In the genomic region with DNA sequence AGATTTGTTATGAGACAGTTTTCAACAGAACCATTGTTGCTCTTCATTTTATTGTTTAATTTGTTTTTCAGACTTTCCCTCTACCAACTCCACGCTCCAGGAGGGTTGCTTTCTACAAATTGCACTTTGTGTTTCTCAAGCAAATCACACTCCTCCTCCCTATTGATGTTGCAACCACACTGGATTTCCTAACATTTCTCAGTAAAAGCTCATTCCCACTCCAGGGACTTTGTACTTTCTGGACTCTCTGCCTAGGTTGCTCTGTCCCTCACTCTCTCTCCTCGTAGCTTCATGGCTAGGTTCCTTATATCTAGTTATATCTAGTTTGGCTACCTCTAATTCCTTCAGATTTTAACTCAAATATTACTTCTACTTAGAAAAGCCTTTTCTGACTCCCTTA, we compare ENCODE assay signal across 1 cellular context.
A peak's percentile ranks its signal among the peaks of the same experiment; 100 is the strongest.
TF ChIP-seq lines count a peak whose summit lies in the region.

No MANE protein-coding gene starts in this region.

TF ChIP-seq in HepG2, 621 proteins besides CTCF, POLR2A, EP300 and RAD21 (continues in another document):
- TF ChIP-seq U2AF1 (optimal IDR thresholded peaks at IDR 0.05; ENCODE audit: low read depth, low read length) (no peak), RBM39 (IDR thresholded peaks at IDR 0.05; ENCODE audit: low read depth, low read length, poor library complexity, severe bottlenecking) (no peak), NCOA2 (CRISPR knock-in tag; IDR thresholded peaks at IDR 0.05) (peak; percentile 82), GABPA (IDR thresholded peaks at IDR 0.05; ENCODE audit: low read depth, low read length) (no peak), GABPA (CRISPR knock-in tag; IDR thresholded peaks at IDR 0.05; ENCODE audit: low read depth) (no peak), PRMT3 (CRISPR knock-in tag; IDR thresholded peaks at IDR 0.05; ENCODE audit: borderline replicate concordance, low read depth) (no peak), ZNF746 (CRISPR knock-in tag; IDR thresholded peaks at IDR 0.05) (no peak), CREM (IDR thresholded peaks at IDR 0.05) (peak; percentile 75), CREM (CRISPR knock-in tag; IDR thresholded peaks at IDR 0.05) (no peak), MAZ (IDR thresholded peaks at IDR 0.05; ENCODE audit: borderline replicate concordance, low read depth, low read length) (no peak), MAZ (CRISPR knock-in tag; IDR thresholded peaks at IDR 0.05; ENCODE audit: low read depth) (peak; percentile 39; the same call in 1 of the 2 replicates), GATAD2A (CRISPR knock-in tag; IDR thresholded peaks at IDR 0.05) (peak; percentile 98), SPEN (CRISPR knock-in tag; IDR thresholded peaks at IDR 0.05; ENCODE audit: low read depth) (no peak), ZNF274 (CRISPR knock-in tag; IDR thresholded peaks at IDR 0.05) (no peak), ZMYM4 (CRISPR knock-in tag; IDR thresholded peaks at IDR 0.05) (peak; percentile 89), PAF1 (CRISPR knock-in tag; IDR thresholded peaks at IDR 0.05) (no peak), ZNF749 (CRISPR knock-in tag; IDR thresholded peaks at IDR 0.05; ENCODE audit: borderline replicate concordance) (no peak), ZNF615 (CRISPR knock-in tag; IDR thresholded peaks at IDR 0.05; ENCODE audit: borderline replicate concordance) (no peak), MEIS2 (CRISPR knock-in tag; IDR thresholded peaks at IDR 0.05) (no peak), LCORL (IDR thresholded peaks at IDR 0.05) (0 out of 2 replicates have a peak, but pooled peaks have one; percentile 33), LCORL (CRISPR knock-in tag; IDR thresholded peaks at IDR 0.05) (no peak), ZNF143 (CRISPR knock-in tag; IDR thresholded peaks at IDR 0.05) (no peak), TARDBP (CRISPR knock-in tag; IDR thresholded peaks at IDR 0.05) (peak; percentile 33; the same call in 1 of the 2 replicates), ZNF891 (CRISPR knock-in tag; IDR thresholded peaks at IDR 0.05) (no peak), ZSCAN29 (CRISPR knock-in tag; conservative IDR thresholded peaks at IDR 0.05) (no peak), ATF1 (CRISPR knock-in tag; IDR thresholded peaks at IDR 0.05) (no peak), CBX1 (IDR thresholded peaks at IDR 0.05; ENCODE audit: low read depth) (peak; percentile 69), ARNT2 (CRISPR knock-in tag; IDR thresholded peaks at IDR 0.05; ENCODE audit: low read depth) (no peak), NFKBIZ (CRISPR knock-in tag; IDR thresholded peaks at IDR 0.05) (peak; percentile 90), TCF12 (IDR thresholded peaks at IDR 0.05) (no peak), TCF12 (CRISPR knock-in tag; IDR thresholded peaks at IDR 0.05) (no peak), SAFB2 (CRISPR knock-in tag; IDR thresholded peaks at IDR 0.05; ENCODE audit: borderline replicate concordance, low read depth) (no peak), SMAD9 (CRISPR knock-in tag; IDR thresholded peaks at IDR 0.05) (no peak), KLF16 (CRISPR knock-in tag; IDR thresholded peaks at IDR 0.05) (peak in 1 of 2 experiments; percentile 87; a peak in 2 of 4 replicates), ZNF546 (CRISPR knock-in tag; conservative IDR thresholded peaks at IDR 0.05) (no peak), ZKSCAN5 (CRISPR knock-in tag; IDR thresholded peaks at IDR 0.05) (no peak)
- TF ChIP-seq, protein P1, sequence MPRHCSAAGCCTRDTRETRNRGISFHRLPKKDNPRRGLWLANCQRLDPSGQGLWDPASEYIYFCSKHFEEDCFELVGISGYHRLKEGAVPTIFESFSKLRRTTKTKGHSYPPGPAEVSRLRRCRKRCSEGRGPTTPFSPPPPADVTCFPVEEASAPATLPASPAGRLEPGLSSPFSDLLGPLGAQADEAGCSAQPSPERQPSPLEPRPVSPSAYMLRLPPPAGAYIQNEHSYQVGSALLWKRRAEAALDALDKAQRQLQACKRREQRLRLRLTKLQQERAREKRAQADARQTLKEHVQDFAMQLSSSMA (CRISPR knock-in tag; IDR thresholded peaks at IDR 0.05), result no peak
- TF ChIP-seq, protein P2, sequence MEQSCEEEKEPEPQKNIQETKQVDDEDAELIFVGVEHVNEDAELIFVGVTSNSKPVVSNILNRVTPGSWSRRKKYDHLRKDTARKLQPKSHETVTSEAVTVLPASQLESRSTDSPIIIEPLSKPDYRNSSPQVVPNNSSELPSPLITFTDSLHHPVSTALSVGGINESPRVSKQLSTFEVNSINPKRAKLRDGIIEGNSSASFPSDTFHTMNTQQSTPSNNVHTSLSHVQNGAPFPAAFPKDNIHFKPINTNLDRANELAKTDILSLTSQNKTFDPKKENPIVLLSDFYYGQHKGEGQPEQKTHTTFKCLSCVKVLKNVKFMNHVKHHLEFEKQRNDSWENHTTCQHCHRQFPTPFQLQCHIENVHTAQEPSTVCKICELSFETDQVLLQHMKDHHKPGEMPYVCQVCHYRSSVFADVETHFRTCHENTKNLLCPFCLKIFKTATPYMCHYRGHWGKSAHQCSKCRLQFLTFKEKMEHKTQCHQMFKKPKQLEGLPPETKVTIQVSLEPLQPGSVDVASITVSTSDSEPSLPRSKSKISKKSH (CRISPR knock-in tag; IDR thresholded peaks at IDR 0.05; ENCODE audit: borderline replicate concordance), result no peak
- TF ChIP-seq, protein P3, sequence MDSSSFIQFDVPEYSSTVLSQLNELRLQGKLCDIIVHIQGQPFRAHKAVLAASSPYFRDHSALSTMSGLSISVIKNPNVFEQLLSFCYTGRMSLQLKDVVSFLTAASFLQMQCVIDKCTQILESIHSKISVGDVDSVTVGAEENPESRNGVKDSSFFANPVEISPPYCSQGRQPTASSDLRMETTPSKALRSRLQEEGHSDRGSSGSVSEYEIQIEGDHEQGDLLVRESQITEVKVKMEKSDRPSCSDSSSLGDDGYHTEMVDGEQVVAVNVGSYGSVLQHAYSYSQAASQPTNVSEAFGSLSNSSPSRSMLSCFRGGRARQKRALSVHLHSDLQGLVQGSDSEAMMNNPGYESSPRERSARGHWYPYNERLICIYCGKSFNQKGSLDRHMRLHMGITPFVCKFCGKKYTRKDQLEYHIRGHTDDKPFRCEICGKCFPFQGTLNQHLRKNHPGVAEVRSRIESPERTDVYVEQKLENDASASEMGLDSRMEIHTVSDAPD (CRISPR knock-in tag; IDR thresholded peaks at IDR 0.05), result no peak
- TF ChIP-seq, protein P4, sequence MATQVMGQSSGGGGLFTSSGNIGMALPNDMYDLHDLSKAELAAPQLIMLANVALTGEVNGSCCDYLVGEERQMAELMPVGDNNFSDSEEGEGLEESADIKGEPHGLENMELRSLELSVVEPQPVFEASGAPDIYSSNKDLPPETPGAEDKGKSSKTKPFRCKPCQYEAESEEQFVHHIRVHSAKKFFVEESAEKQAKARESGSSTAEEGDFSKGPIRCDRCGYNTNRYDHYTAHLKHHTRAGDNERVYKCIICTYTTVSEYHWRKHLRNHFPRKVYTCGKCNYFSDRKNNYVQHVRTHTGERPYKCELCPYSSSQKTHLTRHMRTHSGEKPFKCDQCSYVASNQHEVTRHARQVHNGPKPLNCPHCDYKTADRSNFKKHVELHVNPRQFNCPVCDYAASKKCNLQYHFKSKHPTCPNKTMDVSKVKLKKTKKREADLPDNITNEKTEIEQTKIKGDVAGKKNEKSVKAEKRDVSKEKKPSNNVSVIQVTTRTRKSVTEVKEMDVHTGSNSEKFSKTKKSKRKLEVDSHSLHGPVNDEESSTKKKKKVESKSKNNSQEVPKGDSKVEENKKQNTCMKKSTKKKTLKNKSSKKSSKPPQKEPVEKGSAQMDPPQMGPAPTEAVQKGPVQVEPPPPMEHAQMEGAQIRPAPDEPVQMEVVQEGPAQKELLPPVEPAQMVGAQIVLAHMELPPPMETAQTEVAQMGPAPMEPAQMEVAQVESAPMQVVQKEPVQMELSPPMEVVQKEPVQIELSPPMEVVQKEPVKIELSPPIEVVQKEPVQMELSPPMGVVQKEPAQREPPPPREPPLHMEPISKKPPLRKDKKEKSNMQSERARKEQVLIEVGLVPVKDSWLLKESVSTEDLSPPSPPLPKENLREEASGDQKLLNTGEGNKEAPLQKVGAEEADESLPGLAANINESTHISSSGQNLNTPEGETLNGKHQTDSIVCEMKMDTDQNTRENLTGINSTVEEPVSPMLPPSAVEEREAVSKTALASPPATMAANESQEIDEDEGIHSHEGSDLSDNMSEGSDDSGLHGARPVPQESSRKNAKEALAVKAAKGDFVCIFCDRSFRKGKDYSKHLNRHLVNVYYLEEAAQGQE (IDR thresholded peaks at IDR 0.05; ENCODE audit: borderline replicate concordance in 1 of 2, low read depth in 1 of 2, low read length in 2 of 2), result peak in 1 of 2 experiments; percentile 63; a peak in 1 of 4 replicates
- TF ChIP-seq, protein P5, sequence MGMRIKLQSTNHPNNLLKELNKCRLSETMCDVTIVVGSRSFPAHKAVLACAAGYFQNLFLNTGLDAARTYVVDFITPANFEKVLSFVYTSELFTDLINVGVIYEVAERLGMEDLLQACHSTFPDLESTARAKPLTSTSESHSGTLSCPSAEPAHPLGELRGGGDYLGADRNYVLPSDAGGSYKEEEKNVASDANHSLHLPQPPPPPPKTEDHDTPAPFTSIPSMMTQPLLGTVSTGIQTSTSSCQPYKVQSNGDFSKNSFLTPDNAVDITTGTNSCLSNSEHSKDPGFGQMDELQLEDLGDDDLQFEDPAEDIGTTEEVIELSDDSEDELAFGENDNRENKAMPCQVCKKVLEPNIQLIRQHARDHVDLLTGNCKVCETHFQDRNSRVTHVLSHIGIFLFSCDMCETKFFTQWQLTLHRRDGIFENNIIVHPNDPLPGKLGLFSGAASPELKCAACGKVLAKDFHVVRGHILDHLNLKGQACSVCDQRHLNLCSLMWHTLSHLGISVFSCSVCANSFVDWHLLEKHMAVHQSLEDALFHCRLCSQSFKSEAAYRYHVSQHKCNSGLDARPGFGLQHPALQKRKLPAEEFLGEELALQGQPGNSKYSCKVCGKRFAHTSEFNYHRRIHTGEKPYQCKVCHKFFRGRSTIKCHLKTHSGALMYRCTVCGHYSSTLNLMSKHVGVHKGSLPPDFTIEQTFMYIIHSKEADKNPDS (CRISPR knock-in tag; IDR thresholded peaks at IDR 0.05), result no peak
- TF ChIP-seq, protein P6, sequence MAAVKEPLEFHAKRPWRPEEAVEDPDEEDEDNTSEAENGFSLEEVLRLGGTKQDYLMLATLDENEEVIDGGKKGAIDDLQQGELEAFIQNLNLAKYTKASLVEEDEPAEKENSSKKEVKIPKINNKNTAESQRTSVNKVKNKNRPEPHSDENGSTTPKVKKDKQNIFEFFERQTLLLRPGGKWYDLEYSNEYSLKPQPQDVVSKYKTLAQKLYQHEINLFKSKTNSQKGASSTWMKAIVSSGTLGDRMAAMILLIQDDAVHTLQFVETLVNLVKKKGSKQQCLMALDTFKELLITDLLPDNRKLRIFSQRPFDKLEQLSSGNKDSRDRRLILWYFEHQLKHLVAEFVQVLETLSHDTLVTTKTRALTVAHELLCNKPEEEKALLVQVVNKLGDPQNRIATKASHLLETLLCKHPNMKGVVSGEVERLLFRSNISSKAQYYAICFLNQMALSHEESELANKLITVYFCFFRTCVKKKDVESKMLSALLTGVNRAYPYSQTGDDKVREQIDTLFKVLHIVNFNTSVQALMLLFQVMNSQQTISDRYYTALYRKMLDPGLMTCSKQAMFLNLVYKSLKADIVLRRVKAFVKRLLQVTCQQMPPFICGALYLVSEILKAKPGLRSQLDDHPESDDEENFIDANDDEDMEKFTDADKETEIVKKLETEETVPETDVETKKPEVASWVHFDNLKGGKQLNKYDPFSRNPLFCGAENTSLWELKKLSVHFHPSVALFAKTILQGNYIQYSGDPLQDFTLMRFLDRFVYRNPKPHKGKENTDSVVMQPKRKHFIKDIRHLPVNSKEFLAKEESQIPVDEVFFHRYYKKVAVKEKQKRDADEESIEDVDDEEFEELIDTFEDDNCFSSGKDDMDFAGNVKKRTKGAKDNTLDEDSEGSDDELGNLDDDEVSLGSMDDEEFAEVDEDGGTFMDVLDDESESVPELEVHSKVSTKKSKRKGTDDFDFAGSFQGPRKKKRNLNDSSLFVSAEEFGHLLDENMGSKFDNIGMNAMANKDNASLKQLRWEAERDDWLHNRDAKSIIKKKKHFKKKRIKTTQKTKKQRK (IDR thresholded peaks at IDR 0.05; ENCODE audit: low read length), result no peak
- TF ChIP-seq, protein P7, sequence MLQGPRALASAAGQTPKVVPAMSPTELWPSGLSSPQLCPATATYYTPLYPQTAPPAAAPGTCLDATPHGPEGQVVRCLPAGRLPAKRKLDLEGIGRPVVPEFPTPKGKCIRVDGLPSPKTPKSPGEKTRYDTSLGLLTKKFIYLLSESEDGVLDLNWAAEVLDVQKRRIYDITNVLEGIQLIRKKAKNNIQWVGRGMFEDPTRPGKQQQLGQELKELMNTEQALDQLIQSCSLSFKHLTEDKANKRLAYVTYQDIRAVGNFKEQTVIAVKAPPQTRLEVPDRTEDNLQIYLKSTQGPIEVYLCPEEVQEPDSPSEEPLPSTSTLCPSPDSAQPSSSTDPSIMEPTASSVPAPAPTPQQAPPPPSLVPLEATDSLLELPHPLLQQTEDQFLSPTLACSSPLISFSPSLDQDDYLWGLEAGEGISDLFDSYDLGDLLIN (CRISPR knock-in tag; IDR thresholded peaks at IDR 0.05; ENCODE audit: borderline replicate concordance), result no peak
- TF ChIP-seq, protein P8, sequence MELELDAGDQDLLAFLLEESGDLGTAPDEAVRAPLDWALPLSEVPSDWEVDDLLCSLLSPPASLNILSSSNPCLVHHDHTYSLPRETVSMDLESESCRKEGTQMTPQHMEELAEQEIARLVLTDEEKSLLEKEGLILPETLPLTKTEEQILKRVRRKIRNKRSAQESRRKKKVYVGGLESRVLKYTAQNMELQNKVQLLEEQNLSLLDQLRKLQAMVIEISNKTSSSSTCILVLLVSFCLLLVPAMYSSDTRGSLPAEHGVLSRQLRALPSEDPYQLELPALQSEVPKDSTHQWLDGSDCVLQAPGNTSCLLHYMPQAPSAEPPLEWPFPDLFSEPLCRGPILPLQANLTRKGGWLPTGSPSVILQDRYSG (CRISPR knock-in tag; IDR thresholded peaks at IDR 0.05), result no peak
- TF ChIP-seq, protein P9, sequence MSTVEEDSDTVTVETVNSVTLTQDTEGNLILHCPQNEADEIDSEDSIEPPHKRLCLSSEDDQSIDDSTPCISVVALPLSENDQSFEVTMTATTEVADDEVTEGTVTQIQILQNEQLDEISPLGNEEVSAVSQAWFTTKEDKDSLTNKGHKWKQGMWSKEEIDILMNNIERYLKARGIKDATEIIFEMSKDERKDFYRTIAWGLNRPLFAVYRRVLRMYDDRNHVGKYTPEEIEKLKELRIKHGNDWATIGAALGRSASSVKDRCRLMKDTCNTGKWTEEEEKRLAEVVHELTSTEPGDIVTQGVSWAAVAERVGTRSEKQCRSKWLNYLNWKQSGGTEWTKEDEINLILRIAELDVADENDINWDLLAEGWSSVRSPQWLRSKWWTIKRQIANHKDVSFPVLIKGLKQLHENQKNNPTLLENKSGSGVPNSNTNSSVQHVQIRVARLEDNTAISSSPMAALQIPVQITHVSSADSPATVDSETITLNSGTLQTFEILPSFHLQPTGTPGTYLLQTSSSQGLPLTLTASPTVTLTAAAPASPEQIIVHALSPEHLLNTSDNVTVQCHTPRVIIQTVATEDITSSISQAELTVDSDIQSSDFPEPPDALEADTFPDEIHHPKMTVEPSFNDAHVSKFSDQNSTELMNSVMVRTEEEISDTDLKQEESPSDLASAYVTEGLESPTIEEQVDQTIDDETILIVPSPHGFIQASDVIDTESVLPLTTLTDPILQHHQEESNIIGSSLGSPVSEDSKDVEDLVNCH (CRISPR knock-in tag; IDR thresholded peaks at IDR 0.05), result no peak
